ENCODE assay signal across 3 cellular contexts in the genomic region with DNA sequence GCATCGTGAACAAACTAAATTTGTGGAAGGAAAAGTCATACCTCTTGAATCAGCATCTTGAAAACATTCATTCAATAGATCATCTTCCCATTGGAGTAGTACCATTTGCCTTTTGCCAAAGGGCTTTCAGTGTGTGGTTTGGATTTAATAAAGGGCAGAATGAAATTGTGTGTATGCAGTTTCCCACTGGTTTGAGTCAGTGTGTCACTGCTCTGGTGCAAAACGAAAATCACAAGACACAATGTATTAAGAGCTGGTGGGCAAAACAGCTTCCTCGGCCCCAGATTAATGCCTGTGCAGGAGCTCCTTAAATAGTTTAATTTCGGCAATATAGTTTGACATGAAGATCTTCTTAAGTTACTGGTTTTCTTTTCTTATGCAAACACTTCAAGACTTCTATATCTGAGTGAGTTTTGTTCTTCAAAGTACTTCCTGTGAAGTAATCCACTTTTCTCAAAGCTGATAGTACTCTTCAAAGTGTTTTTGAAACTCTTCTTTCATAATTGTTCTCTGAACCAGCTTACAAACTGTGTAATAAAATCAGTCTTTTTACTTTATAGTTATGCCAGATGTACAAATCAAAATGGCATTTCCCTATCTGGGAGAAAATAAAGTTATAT.
TF ChIP-seq lines count a peak whose summit lies in the region.

No MANE protein-coding gene starts in this region.

TF ChIP-seq in HEK293, 187 proteins besides CTCF, POLR2A, EP300 and RAD21:
- peak; percentile 58; the same call in 1 of the 2 replicates for TF ChIP-seq ZNF26 (tag by site-specific recombination; IDR thresholded peaks at IDR 0.05)
- TF ChIP-seq TCF7L2 (IDR thresholded peaks at IDR 0.05; ENCODE audit: borderline replicate concordance, low read depth, low read length) = no peak
- TF ChIP-seq GLIS2 (tag by site-specific recombination; IDR thresholded peaks at IDR 0.05) = no peak
- TF ChIP-seq BCL11A (tag by site-specific recombination; IDR thresholded peaks at IDR 0.05; ENCODE audit: low read depth) = no peak
- TF ChIP-seq ZSCAN30 (tag by site-specific recombination; IDR thresholded peaks at IDR 0.05) = no peak
- TF ChIP-seq YY2 (tag by site-specific recombination; IDR thresholded peaks at IDR 0.05) = no peak

TF ChIP-seq in K562, 482 proteins besides CTCF, POLR2A, EP300 and RAD21:
- TF ChIP-seq NFXL1 (CRISPR knock-in tag; IDR thresholded peaks at IDR 0.05) = no peak
- TF ChIP-seq, protein P1, sequence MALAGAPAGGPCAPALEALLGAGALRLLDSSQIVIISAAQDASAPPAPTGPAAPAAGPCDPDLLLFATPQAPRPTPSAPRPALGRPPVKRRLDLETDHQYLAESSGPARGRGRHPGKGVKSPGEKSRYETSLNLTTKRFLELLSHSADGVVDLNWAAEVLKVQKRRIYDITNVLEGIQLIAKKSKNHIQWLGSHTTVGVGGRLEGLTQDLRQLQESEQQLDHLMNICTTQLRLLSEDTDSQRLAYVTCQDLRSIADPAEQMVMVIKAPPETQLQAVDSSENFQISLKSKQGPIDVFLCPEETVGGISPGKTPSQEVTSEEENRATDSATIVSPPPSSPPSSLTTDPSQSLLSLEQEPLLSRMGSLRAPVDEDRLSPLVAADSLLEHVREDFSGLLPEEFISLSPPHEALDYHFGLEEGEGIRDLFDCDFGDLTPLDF (CRISPR knock-in tag; IDR thresholded peaks at IDR 0.05) = no peak
- TF ChIP-seq BMI1 (IDR thresholded peaks at IDR 0.05; ENCODE audit: low read length) = 0 out of 2 replicates have a peak, but pooled peaks have one; percentile 39
- TF ChIP-seq MCM2 (IDR thresholded peaks at IDR 0.05; ENCODE audit: low read depth) = no peak
- no peak for TF ChIP-seq ZBTB7A (IDR thresholded peaks at IDR 0.05; ENCODE audit: borderline replicate concordance, control insufficient read depth, low read depth, low read length)
- TF ChIP-seq ZNF197 (CRISPR knock-in tag; IDR thresholded peaks at IDR 0.05; ENCODE audit: low read depth) = no peak
- peak; percentile 75 for TF ChIP-seq CBX8 (IDR thresholded peaks at IDR 0.05; ENCODE audit: borderline replicate concordance, extremely low read depth, low read depth, low read length, poor library complexity, severe bottlenecking)

TF ChIP-seq in SK-N-SH, 30 proteins besides CTCF, POLR2A, EP300 and RAD21:
- no peak for TF ChIP-seq EZH2phosphoT487 (IDR thresholded peaks at IDR 0.05; ENCODE audit: borderline replicate concordance, low read depth)
